Comparison of ENCODE assay signal across 31 cellular contexts in genomic region chr10:123035467-123036086, GRCh38.
"Had no signal": no experiment of that assay in that cellular context is flagged by ENCODE, and none has a peak within 500 bp of the region (broad histone marks: within the 10 kb centered on the region; RNA-seq: fewer than 3 reads in every experiment).

No MANE protein-coding gene starts in this region.

- FAIRE-seq: colon had no signal

- H3K27ac ChIP-seq: body of pancreas, esophagus muscularis mucosa, foreskin keratinocyte, gastrocnemius medialis, WERI-Rb-1 had no signal

- H3K9me3 ChIP-seq: body of pancreas, esophagus muscularis mucosa, gastrocnemius medialis had no signal

- DNase-seq: activated CD4-positive, alpha-beta memory T cell treated with anti-CD3 and anti-CD28 coated beads, Interleukin-2, amount 10 ng/mL, durations not matched to agents 7 days and 5 days; activated CD4-positive, alpha-beta T cell treated with anti-CD3 and anti-CD28 coated beads for 36 hours; activated CD4-positive, alpha-beta T cell treated with anti-CD3 and anti-CD28 coated beads, Interleukin-2, amount 10 ng/mL, durations not matched to agents 24 days and 14 days; activated CD4-positive, CD25-positive, alpha-beta regulatory T cell; activated CD4-positive, CD25-positive, alpha-beta regulatory T cell treated with anti-CD3 and anti-CD28 coated beads, Interleukin-2, amount 50 U/mL, for 72 hours; activated CD8-positive, alpha-beta memory T cell treated with anti-CD3 and anti-CD28 coated beads, Interleukin-2, amount 50 U/mL, for 48 hours; activated effector memory CD4-positive, alpha-beta T cell treated with Interleukin-2 at 50 U/mL for 16 hours; activated gamma-delta T cell treated with Interleukin-2 at 50 U/mL for 16 hours; activated naive CD4-positive, alpha-beta T cell treated with anti-CD3 and anti-CD28 coated beads, Interleukin-2, amount 50 U/mL, for 16 hours; activated naive CD4-positive, alpha-beta T cell treated with Interleukin-2 at 50 U/mL for 16 hours; activated T-cell treated with anti-CD3 and anti-CD28 coated beads for 4 hours; activated T-cell treated with anti-CD3 and anti-CD28 coated beads, Interleukin-2, amount 50 U/mL, for 4 hours; amniotic stem cell; aorta; body of pancreas; caudate nucleus; cortex of kidney; dermis blood vessel endothelial cell; effector CD4-positive, alpha-beta T cell; effector memory CD8-positive, alpha-beta T cell; erythroblast; foreskin keratinocyte; gastrocnemius medialis; glutamatergic neuron; T-helper 1 cell; T-helper 17 cell; T1000; WERI-Rb-1 had no signal

- ATAC-seq: activated CD4-positive, alpha-beta T cell treated with anti-CD3 and anti-CD28 coated beads for 36 hours; activated T-cell treated with anti-CD3 and anti-CD28 coated beads, Interleukin-2, amount 50 U/mL, for 4 hours; activated T-helper 17 cell treated with anti-CD3 and anti-CD28 coated beads, Interleukin-2, amount 50 U/mL, for 72 hours; body of pancreas; effector memory CD8-positive, alpha-beta T cell; foreskin keratinocyte; gastrocnemius medialis; T-helper 17 cell had no signal

- H3K4me1 ChIP-seq: body of pancreas, esophagus muscularis mucosa, foreskin keratinocyte had no signal

- H3K36me3 ChIP-seq: WERI-Rb-1 had no signal

- H3K27me3 ChIP-seq: body of pancreas, esophagus muscularis mucosa, foreskin keratinocyte, gastrocnemius medialis had no signal

- H3K4me3 ChIP-seq: body of pancreas, esophagus muscularis mucosa, gastrocnemius medialis had no signal
